8 cellular contexts compared by ENCODE assay signal in genomic region chr5:138466058-138466899, GRCh38. TPM values are rescaled to one million over a fixed set of nuclear protein-coding genes. Genes with fewer than 3 reads are reported as not detected.
DNase-seq lines count a peak whose midpoint lies in the region; ATAC-seq, FAIRE-seq and TF ChIP-seq lines count a peak whose summit lies in the region.

No MANE protein-coding gene starts in this region.

- H3K4me1 ChIP-seq in HepG2 (ENCODE audit: insufficient read depth, low read length): peaks cover 49% of the 10 kb centered on the region

- peak in 1 of 2 experiments; percentile 48; a peak in 2 of 4 replicates for TF ChIP-seq POLR2A in HepG2 (IDR thresholded peaks at IDR 0.05; ENCODE audit: insufficient read depth in 1 of 2, low read depth in 2 of 2, low read length in 2 of 2)

- H3K27me3 Mint-ChIP-seq in CD14-positive monocyte (ENCODE audit: low read depth in 3 of 3): peaks cover 20 to 29% (median 27%) of the 10 kb centered on the region in 3 donors

- H3K79me2 ChIP-seq in HepG2 (ENCODE audit: insufficient read depth, low read length): peaks cover 3% of the 10 kb centered on the region

- no peaks in the 10 kb centered on the region for H3K9me3 ChIP-seq in HepG2 (ENCODE audit: low read length)

- intact Hi-C loops in CD14-positive monocyte (cut with micrococcal nuclease): loop anchor here in 1 of 2 donors (10.0 kb wide), 1 partner anchor 79 kb away; the partner anchor contains the start of gene ETF1
- intact Hi-C loops in HepG2 (cut with micrococcal nuclease; ENCODE audit: unreplicated experiment): no loop called here

- H3K4me1 Mint-ChIP-seq in CD14-positive monocyte: peaks cover 31% of the 10 kb centered on the region

- ATAC-seq in HepG2: peak; percentile 12

- peak overlapping the region; percentile 69 to 91 (median 78) for H3K4me3 ChIP-seq in HepG2 (replicated peaks in 1 of 3; ENCODE audit: insufficient read depth in 1 of 3, low read depth in 2 of 3, low read length in 3 of 3)

- peak overlapping the region; percentile 86 for H3K9ac ChIP-seq in HepG2 (ENCODE audit: insufficient read depth, low read depth, low read length)

- peak overlapping the region; percentile 85 to 92 for H3K4me3 Mint-ChIP-seq in CD14-positive monocyte

- H3K36me3 Mint-ChIP-seq in CD14-positive monocyte: peaks cover 18 to 23% of the 10 kb centered on the region in 2 donors

- peaks cover 0 to 7% of the 10 kb centered on the region in 2 experiments; a peak in 2 of 5 replicates for H3K36me3 ChIP-seq in HepG2 (replicated peaks in 1 of 2; ENCODE audit: control insufficient read depth in 1 of 2, insufficient read depth in 2 of 2, low read length in 2 of 2)

- BruUV-seq in HepG2 (replicated peaks; lab: Mats Ljungman, UMichigan): TSS peak; percentile 52

- H3K27ac ChIP-seq in angular gyrus (ENCODE audit: low read depth, low read length) (peak overlapping the region; percentile 60), HepG2 (ENCODE audit: extremely low read length, insufficient read depth, low read length) (no peak overlapping the region), substantia nigra (ENCODE audit: low read depth, low read length, poor library complexity, severe bottlenecking) (peak overlapping the region; percentile 21)

- TF ChIP-seq EP300 in HepG2 (IDR thresholded peaks at IDR 0.05; ENCODE audit: low read depth in 2 of 2, low read length in 2 of 2) (no peak), HepG2 (CRISPR knock-in tag; IDR thresholded peaks at IDR 0.05; ENCODE audit: borderline replicate concordance) (no peak)

- peak; percentile 21; the same call in 1 of the 2 replicates for TF ChIP-seq RAD21 in HepG2 (CRISPR knock-in tag; IDR thresholded peaks at IDR 0.05)

- H3K9me3 Mint-ChIP-seq in CD14-positive monocyte: peaks cover 0 to 15% (median 5%) of the 10 kb centered on the region in 7 donors

- peak; percentile 89 for FAIRE-seq in HepG2 (lab: Jason Lieb, UNC)

- WGBS in HepG2 (ENCODE audit: low lambda C conversion rate): 4% methylated on average over 16 of the region's 44 CpGs

- DNase-seq in CD14-positive monocyte (ENCODE audit: low spot score): no peak
- peak; percentile 51 for DNase-seq in M059J (ENCODE audit: low read depth)
- peak; percentile 84 for DNase-seq in HepG2 (ENCODE audit: low spot score)
- DNase-seq in substantia nigra (lab: John Stamatoyannopoulos, UW): peak in 3 of 49 donors; percentile 28 to 96 (median 45)
- DNase-seq in NCI-H1048 (lab: John Stamatoyannopoulos, UW): no peak
- no peak for DNase-seq in NCI-H2081 (lab: John Stamatoyannopoulos, UW)
- DNase-seq in GM13976 (ENCODE audit: low spot score): no peak

- H2AFZ ChIP-seq in HepG2 (ENCODE audit: low read length): no peak overlapping the region

- CTCF ChIA-PET in HepG2 (lab: Yijun Ruan, JAX; ENCODE audit: low intra/inter-chr PET ratio, low total read pairs): no interaction called here

- H3K4me2 ChIP-seq in HepG2 (ENCODE audit: low read depth, low read length): peak overlapping the region; percentile 98

- POLR2A ChIA-PET in HepG2 (lab: Yijun Ruan, JAX): interaction anchor here (0.6 to 4.0 kb wide), 9 partner anchors 10 to 78 kb away, joined by 3 to 58 read pairs (median 9); partner anchors contain the start of gene ETF1

- H3K27me3 ChIP-seq in HepG2 (ENCODE audit: control insufficient read depth in 1 of 2, insufficient read depth in 2 of 2, low read length in 2 of 2): 0 out of 5 replicates have a peak, but pooled peaks cover 0 to 2% of the 10 kb centered on the region in 2 experiments

- peaks cover 3% of the 10 kb centered on the region; the same call in 1 of the 2 replicates for H4K20me1 ChIP-seq in HepG2 (ENCODE audit: insufficient read depth, low read length)

- peak overlapping the region in 2 of 7 donors; percentile 71 to 75 for H3K27ac Mint-ChIP-seq in CD14-positive monocyte

- TF ChIP-seq CTCF in CD14-positive monocyte (IDR thresholded peaks at IDR 0.05) (no peak), HepG2 (CRISPR knock-in tag; IDR thresholded peaks at IDR 0.05) (peak; percentile 45), GM13976 (IDR thresholded peaks at IDR 0.05; ENCODE audit: borderline replicate concordance, control extremely low read depth, extremely low read depth, insufficient read depth, missing control alignments) (no peak)

- in situ Hi-C loops in HepG2 (cut with HindIII; ENCODE audit: extremely low pct_ligation_motif_present, low pct_unique_long_range_greater_than_20kb): loop anchor here (5.0 kb wide), 1 partner anchor 36 kb away; no protein-coding TSS in a partner anchor
- in situ Hi-C loops in GM13976 (cut with MboI; ENCODE audit: low sequenced_read_pairs, unreplicated experiment): no loop called here

TF ChIP-seq in HepG2, 621 proteins besides CTCF, POLR2A, EP300 and RAD21 (continues in another document):
- TF ChIP-seq ZNF644 (CRISPR knock-in tag; IDR thresholded peaks at IDR 0.05; ENCODE audit: low read depth) (0 out of 2 replicates have a peak, but pooled peaks have one; percentile 38), HMG20B (CRISPR knock-in tag; conservative IDR thresholded peaks at IDR 0.05) (no peak)
- TF ChIP-seq, protein P1, sequence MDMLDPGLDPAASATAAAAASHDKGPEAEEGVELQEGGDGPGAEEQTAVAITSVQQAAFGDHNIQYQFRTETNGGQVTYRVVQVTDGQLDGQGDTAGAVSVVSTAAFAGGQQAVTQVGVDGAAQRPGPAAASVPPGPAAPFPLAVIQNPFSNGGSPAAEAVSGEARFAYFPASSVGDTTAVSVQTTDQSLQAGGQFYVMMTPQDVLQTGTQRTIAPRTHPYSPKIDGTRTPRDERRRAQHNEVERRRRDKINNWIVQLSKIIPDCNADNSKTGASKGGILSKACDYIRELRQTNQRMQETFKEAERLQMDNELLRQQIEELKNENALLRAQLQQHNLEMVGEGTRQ (IDR thresholded peaks at IDR 0.05; ENCODE audit: low read depth, low read length): no peak
- TF ChIP-seq, protein P1 (CRISPR knock-in tag; IDR thresholded peaks at IDR 0.05; ENCODE audit: borderline replicate concordance): peak; percentile 36; the same call in 1 of the 2 replicates

RNA-seq across cellular contexts. Expression of gene EGR1, which starts 1.0 kb away (rescaled TPM):
- polyA plus RNA-seq in CD14-positive monocyte: 100 to 1,000 TPM in 1 of 2 donors, 1 to 10 TPM in 1; 8.4 to 105 TPM
- 3.9 and 4.1 TPM in 2 replicates for total RNA-seq in M059J (2014; rRNA removed; shearing (Covaris generic))
- 4.5 and 5.6 TPM in 2 replicates for total RNA-seq in HepG2 (2016; rRNA removed; fragmentation: Illumina TruSeq; extraction: Trizol)
- 1.2 and 1.5 TPM in 2 replicates for total RNA-seq in HepG2 (2016; cell fraction: cytosol; rRNA removed; fragmentation: Illumina TruSeq; extraction: Trizol; ENCODE audit: low read depth)
- 3.9 and 5.3 TPM in 2 replicates for total RNA-seq in HepG2 (2016; cell fraction: insoluble cytoplasmic fraction; rRNA removed; fragmentation: Illumina TruSeq; extraction: Trizol)
- total RNA-seq in HepG2 (2016; cell fraction: membrane; rRNA removed; fragmentation: Illumina TruSeq; extraction: Trizol): 6.1 and 7.2 TPM in 2 replicates
- 12.2 and 14.1 TPM in 2 replicates for total RNA-seq in HepG2 (2016; cell fraction: nucleus; rRNA removed; fragmentation: Illumina TruSeq; extraction: Trizol)
- polyA plus RNA-seq in HepG2 (2011; rRNA removed): 4.1 and 6.0 TPM in 2 replicates
- polyA plus RNA-seq in HepG2 (2011; cell fraction: cytosol; rRNA removed): 3.2 TPM in 2 replicates
- 15.1 and 28.0 TPM in 2 replicates for polyA plus RNA-seq in HepG2 (2011; cell fraction: nucleus; rRNA removed)
- polyA plus RNA-seq in HepG2 (2012): 8.0 and 12.9 TPM in 2 replicates
- 7.1 and 8.0 TPM in 2 replicates for polyA plus RNA-seq in HepG2 (2016; cell fraction: cytosol; fragmentation: Illumina TruSeq; extraction: Trizol; ENCODE audit: low read depth)
- polyA plus RNA-seq in HepG2 (2016; cell fraction: insoluble cytoplasmic fraction; fragmentation: Illumina TruSeq; extraction: Trizol; ENCODE audit: low read depth): 24.2 and 37.9 TPM in 2 replicates
- polyA plus RNA-seq in HepG2 (2016; cell fraction: membrane; fragmentation: Illumina TruSeq; extraction: Trizol; ENCODE audit: low read depth): 26.2 and 30.0 TPM in 2 replicates
- polyA plus RNA-seq in HepG2 (2016; cell fraction: nucleus; fragmentation: Illumina TruSeq; extraction: Trizol; ENCODE audit: insufficient read depth, low read depth): 86.2 and 90.3 TPM in 2 replicates
- polyA minus RNA-seq in HepG2 (2011; rRNA and poly(A)+ RNA removed; ENCODE audit: low replicate concordance): 0.91 and 8.0 TPM in 2 replicates
- 7.8 and 10.3 TPM in 2 replicates for polyA minus RNA-seq in HepG2 (2011; cell fraction: cytosol; rRNA and poly(A)+ RNA removed)
- 5.7 and 14.2 TPM in 2 replicates for polyA minus RNA-seq in HepG2 (2011; cell fraction: nucleus; rRNA and poly(A)+ RNA removed)

RNA-seq across cellular contexts. Expression of gene REEP2, which starts 27.4 kb away (rescaled TPM):
- not detected for polyA plus RNA-seq in CD14-positive monocyte
- total RNA-seq in M059J (2014; rRNA removed; shearing (Covaris generic)): 0.32 and 1.6 TPM in 2 replicates
- total RNA-seq in HepG2 (2016; rRNA removed; fragmentation: Illumina TruSeq; extraction: Trizol): 3.8 and 5.3 TPM in 2 replicates
- 9.0 and 9.4 TPM in 2 replicates for total RNA-seq in HepG2 (2016; cell fraction: cytosol; rRNA removed; fragmentation: Illumina TruSeq; extraction: Trizol; ENCODE audit: low read depth)
- total RNA-seq in HepG2 (2016; cell fraction: insoluble cytoplasmic fraction; rRNA removed; fragmentation: Illumina TruSeq; extraction: Trizol): 3.9 and 5.8 TPM in 2 replicates
- total RNA-seq in HepG2 (2016; cell fraction: membrane; rRNA removed; fragmentation: Illumina TruSeq; extraction: Trizol): 14.7 TPM in 2 replicates
- 3.5 and 4.5 TPM in 2 replicates for total RNA-seq in HepG2 (2016; cell fraction: nucleus; rRNA removed; fragmentation: Illumina TruSeq; extraction: Trizol)
- polyA plus RNA-seq in HepG2 (2011; rRNA removed): 7.8 and 9.2 TPM in 2 replicates
- polyA plus RNA-seq in HepG2 (2011; cell fraction: cytosol; rRNA removed): 6.4 and 8.0 TPM in 2 replicates
- polyA plus RNA-seq in HepG2 (2011; cell fraction: nucleus; rRNA removed): 11.6 and 14.0 TPM in 2 replicates
- 6.1 and 6.7 TPM in 2 replicates for polyA plus RNA-seq in HepG2 (2012)
- 19.5 and 20.0 TPM in 2 replicates for polyA plus RNA-seq in HepG2 (2016; cell fraction: cytosol; fragmentation: Illumina TruSeq; extraction: Trizol; ENCODE audit: low read depth)
- 6.3 and 6.4 TPM in 2 replicates for polyA plus RNA-seq in HepG2 (2016; cell fraction: insoluble cytoplasmic fraction; fragmentation: Illumina TruSeq; extraction: Trizol; ENCODE audit: low read depth)
- 24.8 and 25.5 TPM in 2 replicates for polyA plus RNA-seq in HepG2 (2016; cell fraction: membrane; fragmentation: Illumina TruSeq; extraction: Trizol; ENCODE audit: low read depth)
- polyA plus RNA-seq in HepG2 (2016; cell fraction: nucleus; fragmentation: Illumina TruSeq; extraction: Trizol; ENCODE audit: insufficient read depth, low read depth): 14.2 and 15.5 TPM in 2 replicates
- polyA minus RNA-seq in HepG2 (2011; rRNA and poly(A)+ RNA removed; ENCODE audit: low replicate concordance): 11.3 TPM in 1 of 2 replicates, not detected in the other
- 4.0 and 5.3 TPM in 2 replicates for polyA minus RNA-seq in HepG2 (2011; cell fraction: cytosol; rRNA and poly(A)+ RNA removed)
- polyA minus RNA-seq in HepG2 (2011; cell fraction: nucleus; rRNA and poly(A)+ RNA removed): 3.1 and 6.0 TPM in 2 replicates

Comparison
In these comparisons a context has a peak if more than half of its experiments do, and no peak if none do; other contexts are left out.
1. DNase-seq: peak in M059J (single experiment) and HepG2 (single experiment); none in CD14-positive monocyte (single experiment), NCI-H1048 (single experiment), NCI-H2081 (0 of 2) and GM13976 (single experiment).